25 cellular contexts compared by ENCODE assay signal in the genomic region with DNA sequence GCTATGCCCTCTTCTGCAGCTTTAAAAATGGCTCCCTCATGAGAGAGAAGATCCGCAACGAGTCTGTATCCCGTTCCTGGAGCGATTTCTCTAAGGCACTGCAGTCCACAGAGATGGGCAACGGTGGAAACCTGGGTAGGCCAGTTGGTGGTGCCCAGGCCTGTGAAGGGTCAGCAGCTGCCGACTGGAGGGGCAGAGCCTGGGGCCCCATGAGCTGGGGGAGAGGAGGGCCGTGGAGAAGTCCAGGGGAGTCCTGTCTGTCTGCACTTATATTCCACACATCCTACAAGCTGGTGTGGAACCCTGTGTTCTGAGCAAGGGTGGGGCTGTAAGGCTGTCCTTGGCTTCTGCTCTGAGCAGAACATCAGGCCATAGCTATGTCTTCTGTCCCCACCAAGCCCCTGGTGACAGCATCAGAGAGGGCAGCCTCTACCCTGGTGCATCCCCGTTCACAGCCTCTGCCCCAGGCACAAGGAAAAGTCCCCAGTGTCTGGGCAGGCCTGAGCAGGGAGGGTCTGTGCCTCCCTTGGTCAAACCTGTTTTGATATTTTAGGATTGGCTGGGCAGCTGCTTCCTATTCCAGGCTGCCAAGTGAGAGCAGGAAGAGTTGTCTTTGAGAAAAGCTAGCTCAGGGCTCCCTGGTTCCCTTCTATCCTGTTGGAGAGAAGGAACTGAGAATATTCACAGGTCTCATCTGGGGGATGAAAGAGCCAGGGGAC. TPM values are rescaled to one million over a fixed set of nuclear protein-coding genes. Genes with fewer than 3 reads are reported as not detected.
DNase-seq lines count a peak whose midpoint lies in the region; ATAC-seq, FAIRE-seq and TF ChIP-seq lines count a peak whose summit lies in the region.
"Had no signal": no experiment of that assay in that cellular context is flagged by ENCODE, and none has a peak within 500 bp of the region (broad histone marks: within the 10 kb centered on the region; RNA-seq: fewer than 3 reads in every experiment).

No MANE protein-coding gene starts in this region.

- intact Hi-C loops in HepG2 (cut with micrococcal nuclease; ENCODE audit: unreplicated experiment) (no loop called here), prostate gland (cut with DNase I) (no loop called here)

- H2AFZ ChIP-seq in HepG2 (ENCODE audit: low read length): no peak overlapping the region
- H2AFZ ChIP-seq: GM23338 had no signal

- no peak overlapping the region for H3K4me3 ChIP-seq in HepG2 (replicated peaks in 1 of 3; ENCODE audit: insufficient read depth in 1 of 3, low read depth in 2 of 3, low read length in 3 of 3)
- H3K4me3 ChIP-seq in prostate gland: no peak overlapping the region
- H3K4me3 ChIP-seq: BLaER1, GM23338, HAP-1 had no signal

- in situ Hi-C loops in HepG2 (cut with HindIII; ENCODE audit: extremely low pct_ligation_motif_present, low pct_unique_long_range_greater_than_20kb): no loop called here

- no TSS peak for BruUV-seq in HepG2 (replicated peaks; lab: Mats Ljungman, UMichigan)

- no peaks in the 10 kb centered on the region for H3K9me3 ChIP-seq in T-helper 17 cell (ENCODE audit: control insufficient read depth, low read length, poor library complexity, severe bottlenecking)
- H3K9me3 ChIP-seq in HepG2 (ENCODE audit: low read length): no peaks in the 10 kb centered on the region
- no peaks in the 10 kb centered on the region for H3K9me3 ChIP-seq in prostate gland
- H3K9me3 ChIP-seq: Caco-2, HAP-1 had no signal

- H3K36me3 ChIP-seq in HepG2 (replicated peaks in 1 of 2; ENCODE audit: control insufficient read depth in 1 of 2, insufficient read depth in 2 of 2, low read length in 2 of 2) (peaks cover 62 to 95% of the 10 kb centered on the region in 2 experiments), prostate gland (no peaks in the 10 kb centered on the region)

- H3K36me3 Mint-ChIP-seq in T-helper 17 cell (ENCODE audit: low read depth): no peaks in the 10 kb centered on the region

- TF ChIP-seq EP300 in HepG2 (IDR thresholded peaks at IDR 0.05; ENCODE audit: low read depth in 2 of 2, low read length in 2 of 2) (no peak), HepG2 (CRISPR knock-in tag; IDR thresholded peaks at IDR 0.05; ENCODE audit: borderline replicate concordance) (no peak)

- no peak overlapping the region for H3K27ac ChIP-seq in HepG2 (ENCODE audit: extremely low read length, insufficient read depth, low read length)
- peak overlapping the region in 1 of 2 donors; percentile 53 for H3K27ac ChIP-seq in prostate gland
- H3K27ac ChIP-seq: 22Rv1, BLaER1, C4-2B had no signal

- FAIRE-seq in HepG2 (lab: Jason Lieb, UNC): no peak
- FAIRE-seq: A204.1, G401.6, GM12892, GM19239, H54 had no signal

- peak overlapping the region; percentile 49 for H3K27ac Mint-ChIP-seq in T-helper 17 cell
- H3K27ac Mint-ChIP-seq: B cell, GM23338, HFFc6 had no signal

- TF ChIP-seq POLR2A in HepG2 (IDR thresholded peaks at IDR 0.05; ENCODE audit: insufficient read depth in 1 of 2, low read depth in 2 of 2, low read length in 2 of 2): no peak
- TF ChIP-seq POLR2A in prostate gland (IDR thresholded peaks at IDR 0.05): no peak

- POLR2A ChIA-PET in HepG2 (lab: Yijun Ruan, JAX): no interaction called here

- no peaks in the 10 kb centered on the region for H3K27me3 Mint-ChIP-seq in T-helper 17 cell
- H3K27me3 Mint-ChIP-seq: B cell; CD4-positive, CD25-positive, alpha-beta regulatory T cell had no signal

- DNase-seq in T-helper 17 cell: no peak
- no peak for DNase-seq in HepG2 (ENCODE audit: low spot score)
- DNase-seq in prostate gland (ENCODE audit: low spot score): peak; percentile 69
- DNase-seq in NCI-H146 treated with DMSO at 0.1 percent for 48 hours (lab: John Stamatoyannopoulos, UW; ENCODE audit: unreplicated experiment): no peak
- DNase-seq in GOT3 (lab: John Stamatoyannopoulos, UW): no peak
- DNase-seq: Caco-2; CD4-positive, CD25-positive, alpha-beta regulatory T cell; CD8-positive, alpha-beta T cell; DMS153; DND-41; HFFc6 had no signal

- no peak overlapping the region for H3K4me2 ChIP-seq in HepG2 (ENCODE audit: low read depth, low read length)
- H3K4me2 ChIP-seq: BLaER1, GM23338 had no signal

- ATAC-seq in T-helper 17 cell: no peak
- ATAC-seq in esophagus mucosa: peak; percentile 87
- peak; percentile 13; the same call in 2 of the 3 replicates for ATAC-seq in HepG2
- no peak for ATAC-seq in SK-N-SH treated with all-trans-retinoic acid at 6 μM for 48 hours
- no peak for ATAC-seq in GM18867 (IDR thresholded peaks at IDR 0.05; ENCODE audit: unreplicated experiment)
- ATAC-seq: CD8-positive, alpha-beta T cell; GM23338 had no signal

- no peak overlapping the region for H3K4me3 Mint-ChIP-seq in T-helper 17 cell
- H3K4me3 Mint-ChIP-seq: B cell; CD4-positive, CD25-positive, alpha-beta regulatory T cell; CD8-positive, alpha-beta T cell; GM23338; HFFc6 had no signal

- no peaks in the 10 kb centered on the region for H3K79me2 ChIP-seq in HepG2 (ENCODE audit: insufficient read depth, low read length)

- H3K9ac ChIP-seq in HepG2 (ENCODE audit: insufficient read depth, low read depth, low read length): no peak overlapping the region
- H3K9ac ChIP-seq: BLaER1 had no signal

- CTCF ChIA-PET in HepG2 (lab: Yijun Ruan, JAX; ENCODE audit: low intra/inter-chr PET ratio, low total read pairs): no interaction called here

- 98% methylated on average over 8 of the region's 8 CpGs for WGBS in HepG2 (ENCODE audit: low lambda C conversion rate)
- WGBS in prostate gland: 84% methylated on average over 8 of the region's 8 CpGs

- H3K4me1 ChIP-seq in HepG2 (ENCODE audit: insufficient read depth, low read length) (no peaks in the 10 kb centered on the region), prostate gland (replicated peaks) (no peaks in the 10 kb centered on the region)
- H3K4me1 ChIP-seq: Caco-2, HAP-1 had no signal

- no peak for TF ChIP-seq CTCF in HepG2 (CRISPR knock-in tag; IDR thresholded peaks at IDR 0.05)
- TF ChIP-seq CTCF in prostate gland (IDR thresholded peaks at IDR 0.05): no peak

- H3K4me1 Mint-ChIP-seq in T-helper 17 cell: peaks cover 30% of the 10 kb centered on the region
- H3K4me1 Mint-ChIP-seq: B cell, GM23338 had no signal

- no peak for TF ChIP-seq RAD21 in HepG2 (CRISPR knock-in tag; IDR thresholded peaks at IDR 0.05)

- no peaks in the 10 kb centered on the region for H4K20me1 ChIP-seq in HepG2 (ENCODE audit: insufficient read depth, low read length)
- H4K20me1 ChIP-seq: BLaER1 had no signal

- H3K27me3 ChIP-seq in HepG2 (ENCODE audit: control insufficient read depth in 1 of 2, insufficient read depth in 2 of 2, low read length in 2 of 2) (no peaks in the 10 kb centered on the region; a peak in 1 of 5 replicates), prostate gland (replicated peaks; ENCODE audit: insufficient read depth) (no peaks in the 10 kb centered on the region)
- H3K27me3 ChIP-seq: BLaER1 had no signal

TF ChIP-seq in HepG2, 621 proteins besides CTCF, POLR2A, EP300 and RAD21 (continues in another document):
- TF ChIP-seq IKZF4 (CRISPR knock-in tag; IDR thresholded peaks at IDR 0.05; ENCODE audit: borderline replicate concordance, low read depth, not compliant biosample characterization): no peak
- no peak for TF ChIP-seq MIER2 (CRISPR knock-in tag; IDR thresholded peaks at IDR 0.05)
- TF ChIP-seq SIN3A (IDR thresholded peaks at IDR 0.05; ENCODE audit: borderline replicate concordance, low read depth, low read length): no peak
- no peak for TF ChIP-seq TBX3 (IDR thresholded peaks at IDR 0.05; ENCODE audit: borderline replicate concordance)
- no peak for TF ChIP-seq ZNF224 (CRISPR knock-in tag; IDR thresholded peaks at IDR 0.05)
- no peak for TF ChIP-seq ZNF101 (CRISPR knock-in tag; IDR thresholded peaks at IDR 0.05; ENCODE audit: borderline replicate concordance, low read depth)
- TF ChIP-seq ZNF251 (CRISPR knock-in tag; IDR thresholded peaks at IDR 0.05): no peak
- no peak for TF ChIP-seq ZNF331 (CRISPR knock-in tag; IDR thresholded peaks at IDR 0.05)

TF ChIP-seq in SK-N-SH treated with all-trans-retinoic acid at 6 μM for 48 hours, 23 proteins besides CTCF, POLR2A, EP300 and RAD21 (continues in another document):
- TF ChIP-seq ZNF565 (CRISPR knock-in tag; conservative IDR thresholded peaks at IDR 0.05; ENCODE audit: low read depth) (no peak), ISL1 (CRISPR knock-in tag; IDR thresholded peaks at IDR 0.05) (no peak)

RNA-seq across cellular contexts. Expression of a gene that starts 29.7 kb away (rescaled TPM):
- total RNA-seq in T-helper 17 cell (1 to 10 TPM in 1 of 2 donors, under 1 TPM in 1; 0.75 to 2.8 TPM), esophagus mucosa (2.4 TPM), HepG2 (2016; rRNA removed; fragmentation: Illumina TruSeq; extraction: Trizol) (25.9 and 28.9 TPM in 2 replicates), prostate gland (1 to 10 TPM; 4.9 TPM)
- total RNA-seq in HepG2 (2016; cell fraction: cytosol; rRNA removed; fragmentation: Illumina TruSeq; extraction: Trizol; ENCODE audit: low read depth): 4.8 and 7.1 TPM in 2 replicates
- total RNA-seq in HepG2 (2016; cell fraction: insoluble cytoplasmic fraction; rRNA removed; fragmentation: Illumina TruSeq; extraction: Trizol): 24.2 and 27.1 TPM in 2 replicates
- total RNA-seq in HepG2 (2016; cell fraction: membrane; rRNA removed; fragmentation: Illumina TruSeq; extraction: Trizol): 7.2 and 8.5 TPM in 2 replicates
- 41.8 and 48.3 TPM in 2 replicates for total RNA-seq in HepG2 (2016; cell fraction: nucleus; rRNA removed; fragmentation: Illumina TruSeq; extraction: Trizol)
- polyA plus RNA-seq in HepG2 (2011; rRNA removed): 27.0 and 30.0 TPM in 2 replicates
- polyA plus RNA-seq in HepG2 (2011; cell fraction: cytosol; rRNA removed): 12.0 and 14.4 TPM in 2 replicates
- 50.8 and 61.5 TPM in 2 replicates for polyA plus RNA-seq in HepG2 (2011; cell fraction: nucleus; rRNA removed)
- 19.4 and 27.4 TPM in 2 replicates for polyA plus RNA-seq in HepG2 (2012)
- polyA plus RNA-seq in HepG2 (2016; cell fraction: cytosol; fragmentation: Illumina TruSeq; extraction: Trizol; ENCODE audit: low read depth): 3.2 and 3.5 TPM in 2 replicates
- 27.4 and 32.8 TPM in 2 replicates for polyA plus RNA-seq in HepG2 (2016; cell fraction: insoluble cytoplasmic fraction; fragmentation: Illumina TruSeq; extraction: Trizol; ENCODE audit: low read depth)
- 8.6 and 8.7 TPM in 2 replicates for polyA plus RNA-seq in HepG2 (2016; cell fraction: membrane; fragmentation: Illumina TruSeq; extraction: Trizol; ENCODE audit: low read depth)
- 46.3 and 54.4 TPM in 2 replicates for polyA plus RNA-seq in HepG2 (2016; cell fraction: nucleus; fragmentation: Illumina TruSeq; extraction: Trizol; ENCODE audit: insufficient read depth, low read depth)
- polyA minus RNA-seq in HepG2 (2011; rRNA and poly(A)+ RNA removed; ENCODE audit: low replicate concordance): 33.1 and 81.7 TPM in 2 replicates
- 16.2 and 25.9 TPM in 2 replicates for polyA minus RNA-seq in HepG2 (2011; cell fraction: cytosol; rRNA and poly(A)+ RNA removed)
- 90.9 and 100.0 TPM in 2 replicates for polyA minus RNA-seq in HepG2 (2011; cell fraction: nucleus; rRNA and poly(A)+ RNA removed)

Comparison
In these comparisons a context has a peak if more than half of its experiments do, and no peak if none do; other contexts are left out.
1. ATAC-seq: peak in esophagus mucosa (single experiment) and HepG2 (single experiment); none in T-helper 17 cell (single experiment), SK-N-SH treated with all-trans-retinoic acid at 6 μM for 48 hours (single experiment) and GM18867 (single experiment).